In genomic region chr3:129655326-129655725, GRCh38 we compare ENCODE assay signal across 1 cellular context.
TF ChIP-seq lines count a peak whose summit lies in the region.

No MANE protein-coding gene starts in this region.

TF ChIP-seq in HepG2, 621 proteins besides CTCF, POLR2A, EP300 and RAD21 (continued from another document and continues in another):
- TF ChIP-seq FOXP4 (CRISPR knock-in tag; IDR thresholded peaks at IDR 0.05) (peak; percentile 51), ZNF672 (CRISPR knock-in tag; IDR thresholded peaks at IDR 0.05) (no peak), CREB3 (CRISPR knock-in tag; IDR thresholded peaks at IDR 0.05) (no peak), CENPBD1 (CRISPR knock-in tag; IDR thresholded peaks at IDR 0.05; ENCODE audit: borderline replicate concordance, low read depth) (no peak), ZNF674 (CRISPR knock-in tag; IDR thresholded peaks at IDR 0.05; ENCODE audit: low read depth) (no peak), ZNF362 (CRISPR knock-in tag; IDR thresholded peaks at IDR 0.05; ENCODE audit: borderline replicate concordance) (no peak), MED1 (CRISPR knock-in tag; IDR thresholded peaks at IDR 0.05) (peak; percentile 65), DPF2 (CRISPR knock-in tag; IDR thresholded peaks at IDR 0.05; ENCODE audit: borderline replicate concordance, low read depth) (0 out of 2 replicates have a peak, but pooled peaks have one; percentile 39), ZSCAN29 (CRISPR knock-in tag; conservative IDR thresholded peaks at IDR 0.05) (0 out of 2 replicates have a peak, but pooled peaks have one; percentile 31), MTF2 (CRISPR knock-in tag; IDR thresholded peaks at IDR 0.05; ENCODE audit: borderline replicate concordance) (no peak), SRY (CRISPR knock-in tag; IDR thresholded peaks at IDR 0.05) (no peak), HOXD1 (CRISPR knock-in tag; IDR thresholded peaks at IDR 0.05) (no peak), ELK4 (CRISPR knock-in tag; IDR thresholded peaks at IDR 0.05; ENCODE audit: borderline replicate concordance) (no peak), ZNF253 (CRISPR knock-in tag; IDR thresholded peaks at IDR 0.05; ENCODE audit: borderline replicate concordance) (no peak), ZNF644 (CRISPR knock-in tag; IDR thresholded peaks at IDR 0.05; ENCODE audit: low read depth) (0 out of 2 replicates have a peak, but pooled peaks have one; percentile 12), ZBTB34 (CRISPR knock-in tag; IDR thresholded peaks at IDR 0.05) (no peak), MBD4 (IDR thresholded peaks at IDR 0.05; ENCODE audit: borderline replicate concordance, low read length) (no peak; the same call in 1 of the 2 replicates), ZNF569 (CRISPR knock-in tag; IDR thresholded peaks at IDR 0.05; ENCODE audit: borderline replicate concordance) (no peak), ZNF33B (CRISPR knock-in tag; IDR thresholded peaks at IDR 0.05) (no peak), PLRG1 (conservative IDR thresholded peaks at IDR 0.05) (no peak), ZNF407 (CRISPR knock-in tag; IDR thresholded peaks at IDR 0.05; ENCODE audit: not compliant biosample characterization) (no peak), HBP1 (CRISPR knock-in tag; IDR thresholded peaks at IDR 0.05; ENCODE audit: low read depth) (peak; percentile 40; the same call in 1 of the 2 replicates), RAD51 (IDR thresholded peaks at IDR 0.05; ENCODE audit: borderline replicate concordance) (no peak), MBNL3 (CRISPR knock-in tag; conservative IDR thresholded peaks at IDR 0.05) (no peak), ZSCAN21 (CRISPR knock-in tag; IDR thresholded peaks at IDR 0.05; ENCODE audit: borderline replicate concordance) (no peak), ZKSCAN5 (CRISPR knock-in tag; IDR thresholded peaks at IDR 0.05) (no peak), ZFP36L2 (CRISPR knock-in tag; IDR thresholded peaks at IDR 0.05) (no peak), KLF9 (CRISPR knock-in tag; IDR thresholded peaks at IDR 0.05; ENCODE audit: low read depth) (no peak), SP5 (CRISPR knock-in tag; IDR thresholded peaks at IDR 0.05; ENCODE audit: borderline replicate concordance, low read depth) (no peak), ZBTB14 (CRISPR knock-in tag; IDR thresholded peaks at IDR 0.05) (no peak), MNT (IDR thresholded peaks at IDR 0.05) (no peak), ZNF292 (CRISPR knock-in tag; IDR thresholded peaks at IDR 0.05; ENCODE audit: borderline replicate concordance, low read depth) (no peak), MTA3 (CRISPR knock-in tag; IDR thresholded peaks at IDR 0.05) (no peak), CHD2 (IDR thresholded peaks at IDR 0.05; ENCODE audit: low read depth, low read length) (no peak), STAG1 (CRISPR knock-in tag; IDR thresholded peaks at IDR 0.05) (no peak), ZNF670 (CRISPR knock-in tag; IDR thresholded peaks at IDR 0.05; ENCODE audit: borderline replicate concordance) (no peak), POLR2G (IDR thresholded peaks at IDR 0.05; ENCODE audit: low read depth, low read length) (peak; percentile 68), RORA (CRISPR knock-in tag; IDR thresholded peaks at IDR 0.05) (no peak), ARID2 (CRISPR knock-in tag; IDR thresholded peaks at IDR 0.05; ENCODE audit: borderline replicate concordance) (no peak), ZNF468 (CRISPR knock-in tag; IDR thresholded peaks at IDR 0.05) (no peak), FOXM1 (CRISPR knock-in tag; IDR thresholded peaks at IDR 0.05) (no peak), TBP (CRISPR knock-in tag; IDR thresholded peaks at IDR 0.05) (no peak), KAT2B (IDR thresholded peaks at IDR 0.05; ENCODE audit: borderline replicate concordance, low read depth, low read length) (no peak), JUN (CRISPR knock-in tag; IDR thresholded peaks at IDR 0.05) (no peak), CC2D1A (CRISPR knock-in tag; IDR thresholded peaks at IDR 0.05) (no peak)
